In genomic region chr1:48175116-48175515, GRCh38 we compare ENCODE assay signal across 31 cellular contexts. TPM values are rescaled to one million over a fixed set of nuclear protein-coding genes. Genes with fewer than 3 reads are reported as not detected.
DNase-seq lines count a peak whose midpoint lies in the region; ATAC-seq, FAIRE-seq and TF ChIP-seq lines count a peak whose summit lies in the region.
"Had no signal": no experiment of that assay in that cellular context is flagged by ENCODE, and none has a peak within 500 bp of the region (broad histone marks: within the 10 kb centered on the region; RNA-seq: fewer than 3 reads in every experiment).

No MANE protein-coding gene starts in this region.

- H3K9ac ChIP-seq in HepG2 (ENCODE audit: insufficient read depth, low read depth, low read length) (no peak overlapping the region), IMR-90 (ENCODE audit: low read depth, low read length) (no peak overlapping the region), K562 (ENCODE audit: insufficient read depth in 1 of 2, low read depth in 2 of 2, low read length in 2 of 2) (no peak overlapping the region)
- H3K9ac ChIP-seq: BLaER1 had no signal

- TF ChIP-seq EP300 in HepG2 (IDR thresholded peaks at IDR 0.05; ENCODE audit: low read depth in 2 of 2, low read length in 2 of 2) (no peak), HepG2 (CRISPR knock-in tag; IDR thresholded peaks at IDR 0.05; ENCODE audit: borderline replicate concordance) (no peak), K562 (IDR thresholded peaks at IDR 0.05; ENCODE audit: low read length) (no peak)

- TF ChIP-seq RAD21 in HepG2 (CRISPR knock-in tag; IDR thresholded peaks at IDR 0.05) (no peak), IMR-90 (IDR thresholded peaks at IDR 0.05; ENCODE audit: low read length) (no peak), K562 (CRISPR knock-in tag; conservative IDR thresholded peaks at IDR 0.05 in 1 of 2, IDR thresholded peaks at IDR 0.05 in 1 of 2) (no peak)

- DNase-seq in HepG2 (ENCODE audit: low spot score): no peak
- DNase-seq in right lobe of liver: no peak
- no peak for DNase-seq in IMR-90
- no peak for DNase-seq in K562 (ENCODE audit: extremely low read depth in 1 of 4, low spot score in 3 of 4)
- DNase-seq in NCI-H128 (lab: John Stamatoyannopoulos, UW; ENCODE audit: unreplicated experiment): no peak
- DNase-seq: ACHN; BE2C; C1 segment of cervical spinal cord; CD4-positive, alpha-beta memory T cell; CD4-positive, CD25-positive, alpha-beta regulatory T cell; CD8-positive, alpha-beta memory T cell; COR-L47; DMS 273 treated with DMSO at 0.1 percent for 48 hours; DMS153; DMS53; DMS79; DND-41; EL; GDM1 had no signal

- CTCF ChIA-PET in HepG2 (lab: Yijun Ruan, JAX; ENCODE audit: low intra/inter-chr PET ratio, low total read pairs) (no interaction called here), IMR-90 (lab: Yijun Ruan, JAX) (no interaction called here), K562 (lab: Yijun Ruan, JAX; ENCODE audit: low intra/inter-chr PET ratio) (no interaction called here)

- H3K14ac ChIP-seq in IMR-90 (replicated peaks; ENCODE audit: low read depth, low read length): no peak overlapping the region

- H3K27me3 ChIP-seq in HepG2 (ENCODE audit: control insufficient read depth in 1 of 2, insufficient read depth in 2 of 2, low read length in 2 of 2): 0 out of 5 replicates have a peak, but pooled peaks cover 0 to 2% of the 10 kb centered on the region in 2 experiments
- H3K27me3 ChIP-seq in right lobe of liver: no peaks in the 10 kb centered on the region
- no peaks in the 10 kb centered on the region for H3K27me3 ChIP-seq in IMR-90 (ENCODE audit: control insufficient read depth, insufficient read depth, low read length)
- H3K27me3 ChIP-seq in K562 (ENCODE audit: control insufficient read depth in 2 of 2, insufficient read depth in 2 of 2, low read length in 2 of 2): no peaks in the 10 kb centered on the region; a peak in 1 of 5 replicates
- H3K27me3 ChIP-seq: BE2C, BLaER1 had no signal

- TF ChIP-seq CTCF in HepG2 (CRISPR knock-in tag; IDR thresholded peaks at IDR 0.05) (no peak), right lobe of liver (IDR thresholded peaks at IDR 0.05) (no peak), IMR-90 (conservative IDR thresholded peaks at IDR 0.05; ENCODE audit: low read depth, low read length) (no peak), K562 (IDR thresholded peaks at IDR 0.05 in 2 of 3, conservative IDR thresholded peaks at IDR 0.05 in 1 of 3; ENCODE audit: insufficient read depth in 2 of 3, low read depth in 1 of 3, low read length in 3 of 3) (no peak)

- H3K79me2 ChIP-seq in HepG2 (ENCODE audit: insufficient read depth, low read length): no peaks in the 10 kb centered on the region
- no peaks in the 10 kb centered on the region for H3K79me2 ChIP-seq in K562 (ENCODE audit: control insufficient read depth, insufficient read depth, low read length)

- H3K56ac ChIP-seq in IMR-90 (ENCODE audit: extremely low read depth, insufficient read depth, low read length): no peak overlapping the region

- dilution Hi-C loops in IMR-90 (cut with HindIII; ENCODE audit: low sequenced_read_pairs, unreplicated experiment): no loop called here

- TF ChIP-seq POLR2A in HepG2 (IDR thresholded peaks at IDR 0.05; ENCODE audit: insufficient read depth in 1 of 2, low read depth in 2 of 2, low read length in 2 of 2) (no peak), right lobe of liver (IDR thresholded peaks at IDR 0.05) (no peak), IMR-90 (IDR thresholded peaks at IDR 0.05; ENCODE audit: low read depth, low read length) (no peak), K562 (conservative IDR thresholded peaks at IDR 0.05) (no peak)

- no peak for ATAC-seq in HepG2
- ATAC-seq in right lobe of liver: no peak
- no peak for ATAC-seq in IMR-90 (ENCODE audit: low read depth)
- no peak for ATAC-seq in K562
- no peak for ATAC-seq in HG03457 (IDR thresholded peaks at IDR 0.05; ENCODE audit: unreplicated experiment)
- ATAC-seq in HG03025 (IDR thresholded peaks at IDR 0.05; ENCODE audit: low FRiP score, unreplicated experiment): no peak
- ATAC-seq: GM12878 had no signal

- POLR2A ChIA-PET in HepG2 (lab: Yijun Ruan, JAX): no interaction called here
- POLR2A ChIA-PET in IMR-90 (lab: Charles Lee; ENCODE audit: unreplicated experiment): no interaction called here
- POLR2A ChIA-PET in K562 (lab: Yijun Ruan, JAX): interaction anchor here (0.6 kb wide), 1 partner anchor 231 kb away, joined by 3 read pairs; no protein-coding TSS in a partner anchor

- H2AFZ ChIP-seq in HepG2 (ENCODE audit: low read length) (no peak overlapping the region), IMR-90 (replicated peaks; ENCODE audit: low read length, poor library complexity) (no peak overlapping the region), K562 (ENCODE audit: low read depth, low read length) (no peak overlapping the region)

- H3K27ac ChIP-seq in HepG2 (ENCODE audit: extremely low read length, insufficient read depth, low read length) (no peak overlapping the region), right lobe of liver (no peak overlapping the region), IMR-90 (ENCODE audit: insufficient read depth, low read length) (no peak overlapping the region), K562 (ENCODE audit: extremely low read depth, low read depth, low read length) (no peak overlapping the region)
- H3K27ac ChIP-seq: 22Rv1, BLaER1 had no signal

- H2AK5ac ChIP-seq in IMR-90 (ENCODE audit: low read depth, low read length): no peak overlapping the region

- H3K9me3 ChIP-seq in HepG2 (ENCODE audit: low read length): no peaks in the 10 kb centered on the region
- no peaks in the 10 kb centered on the region for H3K9me3 ChIP-seq in right lobe of liver
- no peaks in the 10 kb centered on the region for H3K9me3 ChIP-seq in IMR-90 (ENCODE audit: control insufficient read depth, insufficient read depth, low read length)
- H3K9me3 ChIP-seq in K562 (replicated peaks; ENCODE audit: control insufficient read depth, insufficient read depth, low read depth, low read length): no peaks in the 10 kb centered on the region
- H3K9me3 ChIP-seq: BE2C had no signal

- H2BK20ac ChIP-seq in IMR-90 (ENCODE audit: low read depth, low read length): no peak overlapping the region

- H3K4me2 ChIP-seq in HepG2 (ENCODE audit: low read depth, low read length) (no peak overlapping the region), IMR-90 (ENCODE audit: low read depth, low read length) (no peak overlapping the region), K562 (ENCODE audit: insufficient read depth, low read length) (no peak overlapping the region)
- H3K4me2 ChIP-seq: BLaER1 had no signal

- H3K4me1 ChIP-seq in HepG2 (ENCODE audit: insufficient read depth, low read length) (no peaks in the 10 kb centered on the region), right lobe of liver (no peaks in the 10 kb centered on the region), IMR-90 (ENCODE audit: control insufficient read depth, insufficient read depth, low read length) (no peaks in the 10 kb centered on the region), K562 (replicated peaks in 1 of 2; ENCODE audit: control insufficient read depth in 2 of 2, insufficient read depth in 2 of 2, low read length in 2 of 2) (peaks cover 0 to 6% of the 10 kb centered on the region in 2 experiments; a peak in 1 of 5 replicates)
- H3K4me1 ChIP-seq: BE2C, BLaER1 had no signal

- no peak overlapping the region for H2BK120ac ChIP-seq in IMR-90 (ENCODE audit: low read depth, low read length)

- intact Hi-C loops in HepG2 (cut with micrococcal nuclease; ENCODE audit: unreplicated experiment): no loop called here
- intact Hi-C loops in right lobe of liver (cut with DNase I): no loop called here
- intact Hi-C loops in IMR-90 (cut with micrococcal nuclease): no loop called here
- intact Hi-C loops in K562 (cut with micrococcal nuclease): no loop called here

- no peak overlapping the region for H2BK15ac ChIP-seq in IMR-90 (ENCODE audit: low read depth, low read length)

- no peaks in the 10 kb centered on the region for H3K79me1 ChIP-seq in IMR-90 (ENCODE audit: low read depth in 1 of 2, low read length in 2 of 2)

- H3K4me3 ChIP-seq in HepG2 (replicated peaks in 1 of 3; ENCODE audit: insufficient read depth in 1 of 3, low read depth in 2 of 3, low read length in 3 of 3) (no peak overlapping the region), right lobe of liver (no peak overlapping the region), IMR-90 (ENCODE audit: insufficient read depth, low read depth, low read length) (no peak overlapping the region), K562 (no peak overlapping the region)
- H3K4me3 ChIP-seq: BLaER1, GM12878 had no signal

- no peaks in the 10 kb centered on the region for H3K36me3 ChIP-seq in HepG2 (replicated peaks in 1 of 2; ENCODE audit: control insufficient read depth in 1 of 2, insufficient read depth in 2 of 2, low read length in 2 of 2)
- no peaks in the 10 kb centered on the region for H3K36me3 ChIP-seq in right lobe of liver
- no peaks in the 10 kb centered on the region for H3K36me3 ChIP-seq in IMR-90 (ENCODE audit: control insufficient read depth, insufficient read depth, low read length)
- no peaks in the 10 kb centered on the region for H3K36me3 ChIP-seq in K562 (ENCODE audit: control insufficient read depth, insufficient read depth, low read length)
- H3K36me3 ChIP-seq: BE2C, BLaER1 had no signal

- H3K4ac ChIP-seq in IMR-90 (ENCODE audit: low read depth, low read length): no peak overlapping the region

- H3K9me1 ChIP-seq in IMR-90 (ENCODE audit: insufficient read depth, low read length) (no peaks in the 10 kb centered on the region), K562 (ENCODE audit: control insufficient read depth, insufficient read depth, low read length) (no peaks in the 10 kb centered on the region)

- no peak overlapping the region for H4K8ac ChIP-seq in IMR-90 (ENCODE audit: low read depth in 2 of 2, low read length in 2 of 2)

- FAIRE-seq in HepG2 (lab: Jason Lieb, UNC): no peak
- FAIRE-seq in K562 (lab: Jason Lieb, UNC): no peak
- FAIRE-seq: GM12878, GM12892, GM18507 had no signal

- no peak overlapping the region for H3K18ac ChIP-seq in IMR-90 (ENCODE audit: low read depth, low read length)

- H2AK9ac ChIP-seq in IMR-90 (replicated peaks; ENCODE audit: low read depth, low read length, poor library complexity): no peak overlapping the region

- H4K20me1 ChIP-seq in HepG2 (ENCODE audit: insufficient read depth, low read length): no peaks in the 10 kb centered on the region
- no peaks in the 10 kb centered on the region for H4K20me1 ChIP-seq in IMR-90 (ENCODE audit: insufficient read depth, low read length)
- H4K20me1 ChIP-seq in K562 (replicated peaks; ENCODE audit: control insufficient read depth, insufficient read depth, low read length): no peaks in the 10 kb centered on the region
- H4K20me1 ChIP-seq: BLaER1 had no signal

- BruUV-seq in HepG2 (replicated peaks; lab: Mats Ljungman, UMichigan) (no TSS peak), IMR-90 (replicated peaks; lab: Mats Ljungman, UMichigan) (no TSS peak), K562 (replicated peaks; lab: Mats Ljungman, UMichigan) (no TSS peak)

- no peak overlapping the region for H4K5ac ChIP-seq in IMR-90 (ENCODE audit: low read depth, low read length)

- no peak overlapping the region for H3K23ac ChIP-seq in IMR-90 (ENCODE audit: low read depth, low read length)

- no peak overlapping the region for H4K91ac ChIP-seq in IMR-90 (ENCODE audit: insufficient read depth, low read depth, low read length)

- H2BK5ac ChIP-seq in IMR-90 (ENCODE audit: low read depth, low read length, poor library complexity, severe bottlenecking): no peak overlapping the region

- in situ Hi-C loops in HepG2 (cut with HindIII; ENCODE audit: extremely low pct_ligation_motif_present, low pct_unique_long_range_greater_than_20kb) (no loop called here), IMR-90 (cut with MboI; ENCODE audit: low sequenced_read_pairs) (no loop called here), K562 (cut with MboI) (no loop called here)

RNA-seq across cellular contexts. Expression of gene SLC5A9, which starts 47.4 kb away (rescaled TPM):
- total RNA-seq in HepG2 (2016; rRNA removed; fragmentation: Illumina TruSeq; extraction: Trizol) (12.5 and 42.0 TPM in 2 replicates), right lobe of liver (10 to 100 TPM in 4 of 6 experiments, 1 to 10 TPM in 2; 8.5 to 16.9 (median 11.8) TPM), IMR-90 (2012; rRNA removed) (not detected in 2 replicates), K562 (2014; rRNA removed) (not detected in 2 replicates), K562 (2014; rRNA removed; fragmentation: Illumina TruSeq; extraction: Trizol) (not detected in 2 replicates), K562 (2015; rRNA removed; fragmentation: Illumina TruSeq; extraction: Trizol) (not detected in 2 replicates), K562 (2021) (not detected in 2 replicates)
- total RNA-seq in HepG2 (2016; cell fraction: cytosol; rRNA removed; fragmentation: Illumina TruSeq; extraction: Trizol; ENCODE audit: low read depth): 5.6 and 7.3 TPM in 2 replicates
- total RNA-seq in HepG2 (2016; cell fraction: insoluble cytoplasmic fraction; rRNA removed; fragmentation: Illumina TruSeq; extraction: Trizol): 12.1 and 46.2 TPM in 2 replicates
- 10.8 and 12.4 TPM in 2 replicates for total RNA-seq in HepG2 (2016; cell fraction: membrane; rRNA removed; fragmentation: Illumina TruSeq; extraction: Trizol)
- total RNA-seq in HepG2 (2016; cell fraction: nucleus; rRNA removed; fragmentation: Illumina TruSeq; extraction: Trizol): 48.7 and 58.9 TPM in 2 replicates
- polyA plus RNA-seq in HepG2 (2011; rRNA removed) (65.0 and 66.4 TPM in 2 replicates), IMR-90 (2012; rRNA removed) (not detected in 2 replicates), K562 (2011; rRNA removed) (not detected in 2 replicates), K562 (2014; fragmentation: Illumina TruSeq; extraction: Trizol) (not detected in 2 replicates), K562 (2014; fragmentation: Nextera tagmentation; extraction: Ambion mirVana) (not detected), K562 (2014; rRNA removed) (not detected in 2 replicates)
- 31.0 and 34.1 TPM in 2 replicates for polyA plus RNA-seq in HepG2 (2011; cell fraction: cytosol; rRNA removed)
- polyA plus RNA-seq in HepG2 (2011; cell fraction: nucleus; rRNA removed): 293 and 346 TPM in 2 replicates
- polyA plus RNA-seq in HepG2 (2012): 27.5 and 39.2 TPM in 2 replicates
- 4.2 and 4.7 TPM in 2 replicates for polyA plus RNA-seq in HepG2 (2016; cell fraction: cytosol; fragmentation: Illumina TruSeq; extraction: Trizol; ENCODE audit: low read depth)
- polyA plus RNA-seq in HepG2 (2016; cell fraction: insoluble cytoplasmic fraction; fragmentation: Illumina TruSeq; extraction: Trizol; ENCODE audit: low read depth): 12.4 and 12.6 TPM in 2 replicates
- polyA plus RNA-seq in HepG2 (2016; cell fraction: membrane; fragmentation: Illumina TruSeq; extraction: Trizol; ENCODE audit: low read depth): 6.8 and 9.0 TPM in 2 replicates
- polyA plus RNA-seq in HepG2 (2016; cell fraction: nucleus; fragmentation: Illumina TruSeq; extraction: Trizol; ENCODE audit: insufficient read depth, low read depth): 122 TPM in 2 replicates
- 0.07 and 112 TPM in 2 replicates for polyA minus RNA-seq in HepG2 (2011; rRNA and poly(A)+ RNA removed; ENCODE audit: low replicate concordance)
- 12.0 and 15.6 TPM in 2 replicates for polyA minus RNA-seq in HepG2 (2011; cell fraction: cytosol; rRNA and poly(A)+ RNA removed)
- polyA minus RNA-seq in HepG2 (2011; cell fraction: nucleus; rRNA and poly(A)+ RNA removed): 54.7 and 62.5 TPM in 2 replicates
- not detected in 2 replicates for polyA plus RNA-seq in IMR-90 (2012; cell fraction: cytosol; rRNA removed)
- polyA plus RNA-seq in IMR-90 (2012; cell fraction: nucleus; rRNA removed; ENCODE audit: low replicate concordance): not detected in 2 replicates
- not detected in 2 replicates for total RNA-seq in K562 (2011; cell fraction: chromatin; rRNA removed; ENCODE audit: low replicate concordance)
- total RNA-seq in K562 (2011; cell fraction: nucleolus; rRNA removed): not detected in 2 replicates
- not detected in 2 replicates for total RNA-seq in K562 (2011; cell fraction: nucleoplasm; rRNA removed)
- not detected in 2 replicates for polyA plus RNA-seq in K562 (2011; cell fraction: cytosol; rRNA removed)
- 0.04 TPM in 1 of 2 replicates, not detected in the other for polyA plus RNA-seq in K562 (2011; cell fraction: nucleus; rRNA removed)
- polyA plus RNA-seq in K562 (2012): not detected in 2 replicates
- polyA minus RNA-seq in K562 (2011; rRNA and poly(A)+ RNA removed): not detected in 2 replicates
- polyA minus RNA-seq in K562 (2011; cell fraction: cytosol; rRNA and poly(A)+ RNA removed): not detected in 2 replicates
- polyA minus RNA-seq in K562 (2011; cell fraction: nucleus; rRNA and poly(A)+ RNA removed): not detected in 2 replicates
- total RNA-seq: A172; A673; CD4-positive, alpha-beta memory T cell; CD4-positive, CD25-positive, alpha-beta regulatory T cell; CD8-positive, alpha-beta memory T cell; Daoy; G401; GM12878 had no signal
- polyA plus RNA-seq: AG04450; CD4-positive, alpha-beta memory T cell; CD4-positive, CD25-positive, alpha-beta regulatory T cell; CD8-positive, alpha-beta memory T cell had no signal

Comparison
In these comparisons a context has a peak if more than half of its experiments do, and no peak if none do; other contexts are left out.
1. Of the 241 proteins assayed by ChIP-seq in both HepG2 and K562: peak only in HepG2: none; only in K562: MAFG; in both: MAFF and MAFK; in neither: 238.